9 cellular contexts compared by ENCODE assay signal in genomic region chr17:36188891-36189306, GRCh38. TPM values are rescaled to one million over a fixed set of nuclear protein-coding genes. Genes with fewer than 3 reads are reported as not detected.
DNase-seq lines count a peak whose midpoint lies in the region; ATAC-seq lines count a peak whose summit lies in the region.
"Had no signal": no experiment of that assay in that cellular context is flagged by ENCODE, and none has a peak within 500 bp of the region (broad histone marks: within the 10 kb centered on the region; RNA-seq: fewer than 3 reads in every experiment).

No MANE protein-coding gene starts in this region.

- peak; percentile 45 for ATAC-seq in HG03378 (IDR thresholded peaks at IDR 0.05; ENCODE audit: unreplicated experiment)
- ATAC-seq in activated naive CD8-positive, alpha-beta T cell treated with anti-CD3 and anti-CD28 coated beads, Interleukin-2, amount 10 ng/mL, durations not matched to agents 7 days and 5 days (ENCODE audit: low read depth) = peak; percentile 77

- peaks cover 53% of the 10 kb centered on the region for H3K27me3 Mint-ChIP-seq in activated T-cell treated with anti-CD3 and anti-CD28 coated beads, Interleukin-2, amount 50 U/mL, for 24 hours
- H3K27me3 Mint-ChIP-seq in activated naive CD8-positive, alpha-beta T cell treated with anti-CD3 and anti-CD28 coated beads, Interleukin-2, amount 10 ng/mL, durations not matched to agents 7 days and 5 days = peaks cover 74% of the 10 kb centered on the region

- in situ Hi-C loops in G401 (cut with HindIII; ENCODE audit: low sequenced_read_pairs) = no loop called here

- no peaks in the 10 kb centered on the region for H3K9me3 Mint-ChIP-seq in activated T-cell treated with anti-CD3 and anti-CD28 coated beads, Interleukin-2, amount 50 U/mL, for 24 hours
- no peaks in the 10 kb centered on the region for H3K9me3 Mint-ChIP-seq in activated naive CD8-positive, alpha-beta T cell treated with anti-CD3 and anti-CD28 coated beads, Interleukin-2, amount 10 ng/mL, durations not matched to agents 7 days and 5 days

- peak overlapping the region; percentile 28 for H3K4me3 Mint-ChIP-seq in activated T-cell treated with anti-CD3 and anti-CD28 coated beads, Interleukin-2, amount 50 U/mL, for 24 hours
- H3K4me3 Mint-ChIP-seq in activated naive CD8-positive, alpha-beta T cell treated with anti-CD3 and anti-CD28 coated beads, Interleukin-2, amount 10 ng/mL, durations not matched to agents 7 days and 5 days = peak overlapping the region; percentile 3

- peak overlapping the region; percentile 82 for H3K27ac Mint-ChIP-seq in activated T-cell treated with anti-CD3 and anti-CD28 coated beads, Interleukin-2, amount 50 U/mL, for 24 hours
- peak overlapping the region; percentile 56 for H3K27ac Mint-ChIP-seq in activated naive CD8-positive, alpha-beta T cell treated with anti-CD3 and anti-CD28 coated beads, Interleukin-2, amount 10 ng/mL, durations not matched to agents 7 days and 5 days

- H3K36me3 Mint-ChIP-seq in activated T-cell treated with anti-CD3 and anti-CD28 coated beads, Interleukin-2, amount 50 U/mL, for 24 hours (ENCODE audit: low read depth) = no peaks in the 10 kb centered on the region
- H3K36me3 Mint-ChIP-seq in activated naive CD8-positive, alpha-beta T cell treated with anti-CD3 and anti-CD28 coated beads, Interleukin-2, amount 10 ng/mL, durations not matched to agents 7 days and 5 days = no peaks in the 10 kb centered on the region

- DNase-seq in activated T-cell treated with anti-CD3 and anti-CD28 coated beads, Interleukin-2, amount 50 U/mL, for 24 hours = no peak
- DNase-seq in activated T-cell treated with anti-CD3 and anti-CD28 coated beads, Interleukin-2, amount 50 U/mL, for 1 hour = no peak
- no peak for DNase-seq in activated naive CD8-positive, alpha-beta T cell treated with anti-CD3 and anti-CD28 coated beads, Interleukin-2, amount 10 ng/mL, durations not matched to agents 7 days and 5 days
- peak; percentile 57 to 58 for DNase-seq in stimulated activated CD8-positive, alpha-beta memory T cell treated with anti-CD3 and anti-CD28 coated beads, Interleukin-7, amount 100 ng/mL, for 4 hours (ENCODE audit: low read depth in 2 of 2)
- DNase-seq in ureter (ENCODE audit: low spot score) = no peak
- DNase-seq in G401 (ENCODE audit: low spot score) = no peak
- DNase-seq in NCI-H2107 treated with DMSO at 0.1 percent for 48 hours (lab: John Stamatoyannopoulos, UW; ENCODE audit: unreplicated experiment) = no peak

- peaks cover 37% of the 10 kb centered on the region for H3K4me1 Mint-ChIP-seq in activated T-cell treated with anti-CD3 and anti-CD28 coated beads, Interleukin-2, amount 50 U/mL, for 24 hours (ENCODE audit: low read depth)
- H3K4me1 Mint-ChIP-seq in activated naive CD8-positive, alpha-beta T cell treated with anti-CD3 and anti-CD28 coated beads, Interleukin-2, amount 10 ng/mL, durations not matched to agents 7 days and 5 days = peaks cover 27% of the 10 kb centered on the region

- POLR2A ChIA-PET in activated naive CD8-positive, alpha-beta T cell treated with anti-CD3 and anti-CD28 coated beads, Interleukin-2, amount 10 ng/mL, durations not matched to agents 7 days and 5 days (lab: Charles Lee) = no interaction called here

RNA-seq across cellular contexts. Expression of gene CCL3L1, which starts 7.7 kb away (rescaled TPM):
- total RNA-seq in activated naive CD8-positive, alpha-beta T cell treated with anti-CD3 and anti-CD28 coated beads, Interleukin-2, amount 10 ng/mL, durations not matched to agents 7 days and 5 days = 10 to 100 TPM; 13.7 to 18.4 TPM
- total RNA-seq in ureter = not detected
- total RNA-seq in G401 (2014; rRNA removed; shearing (Covaris generic)) = not detected in 2 replicates
- total RNA-seq: NCI-H460 had no signal

RNA-seq across cellular contexts. Expression of gene TBC1D3B, which starts 12.5 kb away (rescaled TPM):
- total RNA-seq in activated naive CD8-positive, alpha-beta T cell treated with anti-CD3 and anti-CD28 coated beads, Interleukin-2, amount 10 ng/mL, durations not matched to agents 7 days and 5 days = 1 to 10 TPM; 7.7 to 9.9 TPM
- total RNA-seq in ureter = 13.6 TPM
- total RNA-seq in G401 (2014; rRNA removed; shearing (Covaris generic)) = not detected in 2 replicates

RNA-seq across cellular contexts. Expression of gene CCL4L2, which starts 22.0 kb away (rescaled TPM):
- total RNA-seq in activated naive CD8-positive, alpha-beta T cell treated with anti-CD3 and anti-CD28 coated beads, Interleukin-2, amount 10 ng/mL, durations not matched to agents 7 days and 5 days = 1 to 10 TPM; 4.0 to 8.7 TPM
- 0.81 TPM for total RNA-seq in ureter
- not detected in 2 replicates for total RNA-seq in G401 (2014; rRNA removed; shearing (Covaris generic))
- total RNA-seq: NCI-H460 had no signal

Comparison
In these comparisons a context has a peak if more than half of its experiments do, and no peak if none do; other contexts are left out.
1. DNase-seq: peak in stimulated activated CD8-positive, alpha-beta memory T cell treated with anti-CD3 and anti-CD28 coated beads, Interleukin-7, amount 100 ng/mL, for 4 hours (2 of 2); none in activated T-cell treated with anti-CD3 and anti-CD28 coated beads, Interleukin-2, amount 50 U/mL, for 24 hours (single experiment), activated T-cell treated with anti-CD3 and anti-CD28 coated beads, Interleukin-2, amount 50 U/mL, for 1 hour (single experiment), activated naive CD8-positive, alpha-beta T cell treated with anti-CD3 and anti-CD28 coated beads, Interleukin-2, amount 10 ng/mL, durations not matched to agents 7 days and 5 days (single experiment), ureter (single experiment), G401 (single experiment) and NCI-H2107 treated with DMSO at 0.1 percent for 48 hours (single experiment).
2. RNA of gene CCL3L1, which starts 7.7 kb away (total RNA-seq): 13.7 to 18.4 TPM in activated naive CD8-positive, alpha-beta T cell treated with anti-CD3 and anti-CD28 coated beads, Interleukin-2, amount 10 ng/mL, durations not matched to agents 7 days and 5 days; not detected in ureter (single experiment) and not detected in G401; every median in the first group is over 10 times any median in the second.